ENCODE assay signal across 18 cellular contexts in genomic region chr1:81430236-81430635, GRCh38.
DNase-seq lines count a peak whose midpoint lies in the region; ATAC-seq and TF ChIP-seq lines count a peak whose summit lies in the region.
"Had no signal": no experiment of that assay in that cellular context is flagged by ENCODE, and none has a peak within 500 bp of the region (broad histone marks: within the 10 kb centered on the region; RNA-seq: fewer than 3 reads in every experiment).

No MANE protein-coding gene starts in this region.

- no peak overlapping the region for H3K4me3 ChIP-seq in HUES48 (ENCODE audit: low read depth, low read length)
- H3K4me3 ChIP-seq in endodermal cell (ENCODE audit: low read length), result no peak overlapping the region
- H3K4me3 ChIP-seq in mesenchymal stem cell (ENCODE audit: insufficient read depth in 1 of 2, low read depth in 1 of 2, low read length in 2 of 2), result no peak overlapping the region

- no peak overlapping the region for H3K23ac ChIP-seq in mesenchymal stem cell (ENCODE audit: low read length in 2 of 2)

- H3K9ac ChIP-seq in HUES48 (ENCODE audit: low read depth, low read length) (no peak overlapping the region), endodermal cell (ENCODE audit: extremely low read depth, low read length, poor library complexity, severe bottlenecking) (no peak overlapping the region), mesenchymal stem cell (ENCODE audit: low read length) (no peak overlapping the region)

- DNase-seq in endodermal cell (no peak), mesenchymal stem cell (no peak), retina (peak; percentile 12)
- no peak for DNase-seq in effector CD8-positive, alpha-beta T cell (lab: John Stamatoyannopoulos, UW)
- DNase-seq: BE2C; CD4-positive, alpha-beta memory T cell; DND-41; GF-D8; KBM-7; NCI-H1436 treated with DMSO at 0.1 percent for 48 hours; NCI-H2081 treated with DMSO at 0.1 percent for 48 hours; NCI-H2227 treated with DMSO at 0.1 percent for 48 hours; NCI-H524 treated with DMSO at 0.1 percent for 48 hours; Right ventricle myocardium superior had no signal

- H2AK5ac ChIP-seq in mesenchymal stem cell (ENCODE audit: low read length, severe bottlenecking), result no peak overlapping the region

- H3K27ac ChIP-seq in HUES48 (ENCODE audit: low read depth, low read length), result peak overlapping the region; percentile 90
- peak overlapping the region; percentile 76 for H3K27ac ChIP-seq in endodermal cell (ENCODE audit: low read depth, low read length)
- no peak overlapping the region for H3K27ac ChIP-seq in mesenchymal stem cell (ENCODE audit: low read length, poor library complexity, severe bottlenecking)

- H3K36me3 ChIP-seq in HUES48 (ENCODE audit: control insufficient read depth, insufficient read depth, low read length) (no peaks in the 10 kb centered on the region), endodermal cell (ENCODE audit: control insufficient read depth, insufficient read depth, low read length) (no peaks in the 10 kb centered on the region), mesenchymal stem cell (ENCODE audit: control insufficient read depth in 1 of 2, insufficient read depth in 2 of 2, low read depth in 1 of 2, low read length in 2 of 2) (no peaks in the 10 kb centered on the region)
- H3K36me3 ChIP-seq: BE2C had no signal

- peaks cover 47% of the 10 kb centered on the region for H3K4me1 ChIP-seq in HUES48 (ENCODE audit: control insufficient read depth, insufficient read depth, low read length)
- no peaks in the 10 kb centered on the region for H3K4me1 ChIP-seq in endodermal cell (ENCODE audit: control insufficient read depth, insufficient read depth, low read length)
- H3K4me1 ChIP-seq in mesenchymal stem cell (ENCODE audit: control insufficient read depth, insufficient read depth, low read depth, low read length), result peaks cover 2% of the 10 kb centered on the region
- H3K4me1 ChIP-seq: BE2C had no signal

- no peak overlapping the region for H2BK120ac ChIP-seq in mesenchymal stem cell (ENCODE audit: low read depth, low read length)

- H3K18ac ChIP-seq in mesenchymal stem cell (ENCODE audit: low read depth in 1 of 2, low read length in 2 of 2), result peak overlapping the region; percentile 37 to 40

- H4K8ac ChIP-seq in mesenchymal stem cell (ENCODE audit: low read length), result peak overlapping the region; percentile 7

- ATAC-seq in GM19324 (IDR thresholded peaks at IDR 0.05; ENCODE audit: low FRiP score, unreplicated experiment) (no peak), HG03460 (IDR thresholded peaks at IDR 0.05; ENCODE audit: unreplicated experiment) (no peak)
- ATAC-seq: HCT116 had no signal

- H3K9me3 ChIP-seq in HUES48 (ENCODE audit: control insufficient read depth, insufficient read depth, low read length), result no peaks in the 10 kb centered on the region
- H3K9me3 ChIP-seq in endodermal cell (ENCODE audit: control insufficient read depth, low read length), result no peaks in the 10 kb centered on the region
- H3K9me3 ChIP-seq in mesenchymal stem cell (ENCODE audit: control insufficient read depth, low read length), result no peaks in the 10 kb centered on the region
- H3K9me3 ChIP-seq: BE2C had no signal

- peak overlapping the region; percentile 44 to 97 for H2BK12ac ChIP-seq in mesenchymal stem cell (ENCODE audit: low read length in 2 of 2)

- H3K4ac ChIP-seq in mesenchymal stem cell (ENCODE audit: low read depth in 1 of 2, low read length in 2 of 2), result peak overlapping the region in 1 of 2 experiments; percentile 92

- H3K79me1 ChIP-seq in mesenchymal stem cell (replicated peaks; ENCODE audit: low read length, poor library complexity, severe bottlenecking), result no peaks in the 10 kb centered on the region

- no peak for TF ChIP-seq CTCF in endodermal cell (conservative IDR thresholded peaks at IDR 0.05)

- no peak overlapping the region for H2AFZ ChIP-seq in mesenchymal stem cell (ENCODE audit: low read depth, low read length)

- H3K4me3 Mint-ChIP-seq in endodermal cell, result no peak overlapping the region
- H3K4me3 Mint-ChIP-seq: CD4-positive, alpha-beta memory T cell had no signal

- H2BK5ac ChIP-seq in mesenchymal stem cell (ENCODE audit: low read depth, low read length, poor library complexity, severe bottlenecking), result no peak overlapping the region

- H3K36me3 Mint-ChIP-seq in endodermal cell (ENCODE audit: low read depth), result no peaks in the 10 kb centered on the region
- H3K36me3 Mint-ChIP-seq: CD4-positive, alpha-beta memory T cell had no signal

- no peak overlapping the region for H2BK15ac ChIP-seq in mesenchymal stem cell (ENCODE audit: low read depth, poor library complexity, severe bottlenecking)

- H3K9me3 Mint-ChIP-seq in endodermal cell, result no peaks in the 10 kb centered on the region

- H3K14ac ChIP-seq in mesenchymal stem cell (ENCODE audit: low read length in 2 of 2), result no peak overlapping the region

- no peak overlapping the region for H4K91ac ChIP-seq in mesenchymal stem cell (ENCODE audit: low read length)

- no peak overlapping the region for H3K27ac Mint-ChIP-seq in endodermal cell
- H3K27ac Mint-ChIP-seq: CD4-positive, alpha-beta memory T cell had no signal

- H3K4me2 ChIP-seq in mesenchymal stem cell (ENCODE audit: low read length, poor library complexity, severe bottlenecking), result no peak overlapping the region

- H3K27me3 Mint-ChIP-seq in endodermal cell (ENCODE audit: insufficient read depth), result no peaks in the 10 kb centered on the region
- H3K27me3 Mint-ChIP-seq: CD4-positive, alpha-beta memory T cell had no signal

- H3K4me1 Mint-ChIP-seq in endodermal cell, result peaks cover 44% of the 10 kb centered on the region
- H3K4me1 Mint-ChIP-seq: CD4-positive, alpha-beta memory T cell had no signal

- H3K27me3 ChIP-seq in HUES48 (ENCODE audit: control insufficient read depth, insufficient read depth, low read length) (no peaks in the 10 kb centered on the region), endodermal cell (ENCODE audit: control insufficient read depth, insufficient read depth, low read length, poor library complexity, severe bottlenecking) (no peaks in the 10 kb centered on the region), mesenchymal stem cell (ENCODE audit: control insufficient read depth in 1 of 2, insufficient read depth in 1 of 2, low read length in 2 of 2) (no peaks in the 10 kb centered on the region)
- H3K27me3 ChIP-seq: BE2C had no signal
